In genomic region chr14:64614214-64614613, GRCh38 we compare ENCODE assay signal across 16 cellular contexts.
"Had no signal": no experiment of that assay in that cellular context is flagged by ENCODE, and none has a peak within 500 bp of the region (broad histone marks: within the 10 kb centered on the region; RNA-seq: fewer than 3 reads in every experiment).

No MANE protein-coding gene starts in this region.

- ATAC-seq: activated CD4-positive, CD25-positive, alpha-beta regulatory T cell treated with anti-CD3 and anti-CD28 coated beads, Interleukin-2, amount 50 U/mL, for 24 hours; activated naive CD4-positive, alpha-beta T cell treated with anti-CD3 and anti-CD28 coated beads, Interleukin-2, amount 50 U/mL, for 72 hours; mucosa of descending colon; natural killer cell had no signal

- H3K27ac Mint-ChIP-seq: activated naive CD4-positive, alpha-beta T cell treated with anti-CD3 and anti-CD28 coated beads, Interleukin-2, amount 50 U/mL, for 72 hours; natural killer cell; T-helper 2 cell treated with Interferon-gamma antibody and Interleukin-4, amounts not matched to agents 5 μg/mL and 100 μg/mL, for 36 hours had no signal

- H3K9me3 Mint-ChIP-seq: activated naive CD4-positive, alpha-beta T cell treated with anti-CD3 and anti-CD28 coated beads, Interleukin-2, amount 50 U/mL, for 72 hours; natural killer cell; T-helper 2 cell treated with Interferon-gamma antibody and Interleukin-4, amounts not matched to agents 5 μg/mL and 100 μg/mL, for 36 hours had no signal

- H3K4me1 Mint-ChIP-seq: natural killer cell had no signal

- H3K9me3 ChIP-seq: mucosa of descending colon, ovary, stomach, thyroid gland had no signal

- H3K27me3 ChIP-seq: brain microvascular endothelial cell, ovary, stomach, thyroid gland had no signal

- DNase-seq: activated CD4-positive, alpha-beta T cell treated with anti-CD3 and anti-CD28 coated beads, Interleukin-2, amount 50 U/mL, for 4 hours; activated effector memory CD4-positive, alpha-beta T cell treated with Interleukin-2 at 50 U/mL for 16 hours; activated T-cell treated with anti-CD3 and anti-CD28 coated beads, Interleukin-2, amount 50 U/mL, for 1 hour; brain microvascular endothelial cell; cerebellar nuclear complex; mucosa of descending colon; natural killer cell; ovary; SIG-M5; stimulated activated CD4-positive, alpha-beta T cell treated with anti-CD3 and anti-CD28 coated beads, Interleukin-4, amount 100 ng/mL, for 4 hours; stomach; SW 1271; thyroid gland had no signal

- H3K4me3 Mint-ChIP-seq: natural killer cell; T-helper 2 cell treated with Interferon-gamma antibody and Interleukin-4, amounts not matched to agents 5 μg/mL and 100 μg/mL, for 36 hours had no signal

- H3K4me3 ChIP-seq: mucosa of descending colon, ovary, stomach, thyroid gland had no signal

- H3K27ac ChIP-seq: brain microvascular endothelial cell, ovary, thyroid gland had no signal

- H3K36me3 Mint-ChIP-seq: activated naive CD4-positive, alpha-beta T cell treated with anti-CD3 and anti-CD28 coated beads, Interleukin-2, amount 50 U/mL, for 72 hours; natural killer cell had no signal

- H3K36me3 ChIP-seq: brain microvascular endothelial cell, ovary, stomach, thyroid gland had no signal
